ENCODE assay signal across 16 cellular contexts in genomic region chr3:172112348-172113123, GRCh38.
A peak's percentile ranks its signal among the peaks of the same experiment; 100 is the strongest.
DNase-seq lines count a peak whose midpoint lies in the region; ATAC-seq, FAIRE-seq and TF ChIP-seq lines count a peak whose summit lies in the region.
"Had no signal": no experiment of that assay in that cellular context is flagged by ENCODE, and none has a peak within 500 bp of the region (broad histone marks: within the 10 kb centered on the region; RNA-seq: fewer than 3 reads in every experiment).

No MANE protein-coding gene starts in this region.

- TF ChIP-seq POLR2A in K562 (conservative IDR thresholded peaks at IDR 0.05): no peak
- no peak for TF ChIP-seq POLR2A in thyroid gland (IDR thresholded peaks at IDR 0.05)

- H3K14ac ChIP-seq in mesenchymal stem cell (ENCODE audit: low read length in 2 of 2): no peak overlapping the region

- TF ChIP-seq RAD21 in K562 (CRISPR knock-in tag; conservative IDR thresholded peaks at IDR 0.05 in 1 of 2, IDR thresholded peaks at IDR 0.05 in 1 of 2): no peak

- H3K18ac ChIP-seq in mesenchymal stem cell (ENCODE audit: low read depth in 1 of 2, low read length in 2 of 2): no peak overlapping the region

- H4K20me1 ChIP-seq in K562 (replicated peaks; ENCODE audit: control insufficient read depth, insufficient read depth, low read length): peaks cover under 1% of the 10 kb centered on the region; the same call in 1 of the 2 replicates

- H3K79me2 ChIP-seq in K562 (ENCODE audit: control insufficient read depth, insufficient read depth, low read length): peaks cover 51% of the 10 kb centered on the region

- CTCF ChIA-PET in K562 (lab: Yijun Ruan, JAX; ENCODE audit: low intra/inter-chr PET ratio): no interaction called here

- POLR2A ChIA-PET in K562 (lab: Yijun Ruan, JAX): interaction anchor here (0.7 to 1.1 kb wide), 2 partner anchors 10 to 434 kb away, joined by 3 to 5 read pairs; no protein-coding TSS in a partner anchor

- H3K4me3 ChIP-seq in K562 (no peak overlapping the region), mesenchymal stem cell (ENCODE audit: insufficient read depth in 1 of 2, low read depth in 1 of 2, low read length in 2 of 2) (no peak overlapping the region), thyroid gland (replicated peaks in 1 of 3) (no peak overlapping the region)

- in situ Hi-C loops in K562 (cut with MboI): no loop called here

- H3K9me3 Mint-ChIP-seq in HFFc6: no peaks in the 10 kb centered on the region
- H3K9me3 Mint-ChIP-seq: CD4-positive, CD25-positive, alpha-beta regulatory T cell had no signal

- H2BK5ac ChIP-seq in mesenchymal stem cell (ENCODE audit: low read depth, low read length, poor library complexity, severe bottlenecking): no peak overlapping the region

- H3K79me1 ChIP-seq in mesenchymal stem cell (replicated peaks; ENCODE audit: low read length, poor library complexity, severe bottlenecking): peaks cover 5% of the 10 kb centered on the region

- intact Hi-C loops in K562 (cut with micrococcal nuclease): no loop called here
- intact Hi-C loops in thyroid gland (cut with DNase I): no loop called here

- 92% methylated on average over 11 of the region's 11 CpGs for WGBS in K562 (ENCODE audit: insufficient coverage, low coverage, missing lambda C conversion rate)
- 87% methylated on average over 11 of the region's 11 CpGs for WGBS in mesenchymal stem cell
- 62 to 63% methylated on average over 11 of the region's 11 CpGs for WGBS in thyroid gland, 2 donors

- DNase-seq in HFFc6 (no peak), K562 (ENCODE audit: extremely low read depth in 1 of 4, low spot score in 3 of 4) (no peak), mesenchymal stem cell (no peak), thyroid gland (peak; percentile 77), NCI-H1930 (lab: John Stamatoyannopoulos, UW) (no peak)
- DNase-seq: Calu3; CD4-positive, CD25-positive, alpha-beta regulatory T cell; DMS79; NCI-H187; NCI-H69; SHP77 treated with DMSO at 0.1 percent for 48 hours had no signal

- H3K4ac ChIP-seq in mesenchymal stem cell (ENCODE audit: low read depth in 1 of 2, low read length in 2 of 2): no peak overlapping the region

- H3K27me3 ChIP-seq in K562 (ENCODE audit: control insufficient read depth in 2 of 2, insufficient read depth in 2 of 2, low read length in 2 of 2) (no peaks in the 10 kb centered on the region), mesenchymal stem cell (ENCODE audit: control insufficient read depth in 1 of 2, insufficient read depth in 1 of 2, low read length in 2 of 2) (no peaks in the 10 kb centered on the region), thyroid gland (no peaks in the 10 kb centered on the region)

- peak; percentile 49 for FAIRE-seq in K562 (lab: Jason Lieb, UNC)

- H3K23ac ChIP-seq in mesenchymal stem cell (ENCODE audit: low read length in 2 of 2): no peak overlapping the region

- H3K4me1 Mint-ChIP-seq in HFFc6 (ENCODE audit: low read depth): peaks cover 39% of the 10 kb centered on the region

- H3K36me3 Mint-ChIP-seq in HFFc6 (ENCODE audit: low read depth): peaks cover 31% of the 10 kb centered on the region

- H3K27ac Mint-ChIP-seq in HFFc6: peak overlapping the region; percentile 41; the same call in 1 of the 2 replicates
- H3K27ac Mint-ChIP-seq: IgD-negative memory B cell had no signal

- no TSS peak for BruUV-seq in K562 (replicated peaks; lab: Mats Ljungman, UMichigan)

- H3K27me3 Mint-ChIP-seq in HFFc6 (ENCODE audit: insufficient read depth): no peaks in the 10 kb centered on the region
- H3K27me3 Mint-ChIP-seq: CD4-positive, CD25-positive, alpha-beta regulatory T cell had no signal

- peak overlapping the region in 1 of 2 experiments; percentile 62 for H2BK12ac ChIP-seq in mesenchymal stem cell (ENCODE audit: low read length in 2 of 2)

- H4K8ac ChIP-seq in mesenchymal stem cell (ENCODE audit: low read length): no peak overlapping the region

- TF ChIP-seq CTCF in HFFc6 (IDR thresholded peaks at IDR 0.05) (no peak), K562 (IDR thresholded peaks at IDR 0.05 in 2 of 3, conservative IDR thresholded peaks at IDR 0.05 in 1 of 3; ENCODE audit: insufficient read depth in 2 of 3, low read depth in 1 of 3, low read length in 3 of 3) (no peak), thyroid gland (IDR thresholded peaks at IDR 0.05) (no peak)

- H3K4me1 ChIP-seq in K562 (replicated peaks in 1 of 2; ENCODE audit: control insufficient read depth in 2 of 2, insufficient read depth in 2 of 2, low read length in 2 of 2) (peaks cover under 1 to 2% of the 10 kb centered on the region in 2 experiments; a peak in 4 of 5 replicates), mesenchymal stem cell (ENCODE audit: control insufficient read depth, insufficient read depth, low read depth, low read length) (peaks cover 6% of the 10 kb centered on the region), thyroid gland (peaks cover 36 to 39% of the 10 kb centered on the region in 2 donors)

- ATAC-seq in K562 (no peak), HG03442 (IDR thresholded peaks at IDR 0.05; ENCODE audit: unreplicated experiment) (no peak), HG03354 (IDR thresholded peaks at IDR 0.05; ENCODE audit: poor library complexity, severe bottlenecking, unreplicated experiment) (no peak)
- ATAC-seq: HCT116, SK-N-SH treated with all-trans-retinoic acid at 6 μM for 48 hours had no signal

- H2AFZ ChIP-seq in K562 (ENCODE audit: low read depth, low read length) (no peak overlapping the region), mesenchymal stem cell (ENCODE audit: low read depth, low read length) (no peak overlapping the region)

- H3K36me3 ChIP-seq in K562 (ENCODE audit: control insufficient read depth, insufficient read depth, low read length) (peaks cover 48% of the 10 kb centered on the region; the same call in 2 of the 3 replicates), mesenchymal stem cell (ENCODE audit: control insufficient read depth in 1 of 2, insufficient read depth in 2 of 2, low read depth in 1 of 2, low read length in 2 of 2) (peaks cover 18 to 61% of the 10 kb centered on the region in 2 experiments), thyroid gland (peaks cover 6 to 9% of the 10 kb centered on the region in 2 donors)

- H2BK120ac ChIP-seq in mesenchymal stem cell (ENCODE audit: low read depth, low read length): no peak overlapping the region

- no peak overlapping the region for H3K9ac ChIP-seq in K562 (ENCODE audit: insufficient read depth in 1 of 2, low read depth in 2 of 2, low read length in 2 of 2)
- H3K9ac ChIP-seq in mesenchymal stem cell (ENCODE audit: low read length): peak overlapping the region; percentile 24

- H3K4me2 ChIP-seq in K562 (ENCODE audit: insufficient read depth, low read length): no peak overlapping the region
- H3K4me2 ChIP-seq in mesenchymal stem cell (ENCODE audit: low read length, poor library complexity, severe bottlenecking): no peak overlapping the region

- H2AK5ac ChIP-seq in mesenchymal stem cell (ENCODE audit: low read length, severe bottlenecking): no peak overlapping the region

- no peak overlapping the region for H4K91ac ChIP-seq in mesenchymal stem cell (ENCODE audit: low read length)

- no peak overlapping the region for H3K27ac ChIP-seq in K562 (ENCODE audit: extremely low read depth, low read depth, low read length)
- no peak overlapping the region for H3K27ac ChIP-seq in mesenchymal stem cell (ENCODE audit: low read length, poor library complexity, severe bottlenecking)
- H3K27ac ChIP-seq in thyroid gland: peak overlapping the region; percentile 32 to 45 (median 38)

- no peak overlapping the region for H3K4me3 Mint-ChIP-seq in HFFc6
- H3K4me3 Mint-ChIP-seq: IgD-negative memory B cell had no signal

- no peaks in the 10 kb centered on the region for H3K9me1 ChIP-seq in K562 (ENCODE audit: control insufficient read depth, insufficient read depth, low read length)

- no peaks in the 10 kb centered on the region for H3K9me3 ChIP-seq in K562 (replicated peaks; ENCODE audit: control insufficient read depth, insufficient read depth, low read depth, low read length)
- no peaks in the 10 kb centered on the region for H3K9me3 ChIP-seq in mesenchymal stem cell (ENCODE audit: control insufficient read depth, low read length)
- H3K9me3 ChIP-seq in thyroid gland: no peaks in the 10 kb centered on the region

- no peak overlapping the region for H2BK15ac ChIP-seq in mesenchymal stem cell (ENCODE audit: low read depth, poor library complexity, severe bottlenecking)

- TF ChIP-seq EP300 in K562 (IDR thresholded peaks at IDR 0.05; ENCODE audit: low read length): no peak

TF ChIP-seq in K562, 482 proteins besides CTCF, POLR2A, EP300 and RAD21:
- TF ChIP-seq ZBTB33 (CRISPR knock-in tag; IDR thresholded peaks at IDR 0.05): no peak

Comparison
In these comparisons a context has a peak if more than half of its experiments do, and no peak if none do; other contexts are left out.
1. DNase-seq: peak in thyroid gland (2 of 2); none in HFFc6 (single experiment), K562 (0 of 4), mesenchymal stem cell (single experiment) and NCI-H1930 (0 of 2).
2. H3K27ac ChIP-seq: peak in thyroid gland (3 of 3); none in K562 (single experiment) and mesenchymal stem cell (single experiment).